In genomic region chr6:71287038-71287437, GRCh38 we compare ENCODE assay signal across 9 cellular contexts. TPM values are rescaled to one million over a fixed set of nuclear protein-coding genes. Genes with fewer than 3 reads are reported as not detected.
DNase-seq lines count a peak whose midpoint lies in the region; ATAC-seq, FAIRE-seq and TF ChIP-seq lines count a peak whose summit lies in the region.
"Had no signal": no experiment of that assay in that cellular context is flagged by ENCODE, and none has a peak within 500 bp of the region (broad histone marks: within the 10 kb centered on the region; RNA-seq: fewer than 3 reads in every experiment).

No MANE protein-coding gene starts in this region.

- H3K23ac ChIP-seq in mesenchymal stem cell (ENCODE audit: low read length in 2 of 2): no peak overlapping the region

- TF ChIP-seq CTCF in liver (IDR thresholded peaks at IDR 0.05; ENCODE audit: low read depth, low read length, missing input control) (no peak), HepG2 (CRISPR knock-in tag; IDR thresholded peaks at IDR 0.05) (no peak)

- no peak for DNase-seq in HepG2 (ENCODE audit: low spot score)
- peak; percentile 44 for DNase-seq in mesenchymal stem cell
- no peak for DNase-seq in NCI-H2029 (lab: John Stamatoyannopoulos, UW)
- DNase-seq in stimulated activated CD4-positive, alpha-beta T cell treated with anti-CD3 and anti-CD28 coated beads, Interleukin-2, amount 100 ng/mL, for 48 hours: no peak

- WGBS in liver: 79% methylated on average over 7 of the region's 7 CpGs
- 54% methylated on average over 7 of the region's 7 CpGs for WGBS in HepG2 (ENCODE audit: low lambda C conversion rate)
- 97% methylated on average over 7 of the region's 7 CpGs for WGBS in mesenchymal stem cell

- H3K27me3 ChIP-seq in liver (ENCODE audit: control insufficient read depth in 4 of 4, insufficient read depth in 4 of 4, low read length in 3 of 4) (no peaks in the 10 kb centered on the region), HepG2 (ENCODE audit: control insufficient read depth in 1 of 2, insufficient read depth in 2 of 2, low read length in 2 of 2) (peaks cover 0 to 11% of the 10 kb centered on the region in 2 experiments; a peak in 2 of 5 replicates), mesenchymal stem cell (ENCODE audit: control insufficient read depth in 1 of 2, insufficient read depth in 1 of 2, low read length in 2 of 2) (no peaks in the 10 kb centered on the region)

- H2BK120ac ChIP-seq in mesenchymal stem cell (ENCODE audit: low read depth, low read length): no peak overlapping the region

- H2BK12ac ChIP-seq in mesenchymal stem cell (ENCODE audit: low read length in 2 of 2): no peak overlapping the region

- no peaks in the 10 kb centered on the region for H3K79me2 ChIP-seq in HepG2 (ENCODE audit: insufficient read depth, low read length)

- BruUV-seq in HepG2 (replicated peaks; lab: Mats Ljungman, UMichigan): no TSS peak

- H3K14ac ChIP-seq in mesenchymal stem cell (ENCODE audit: low read length in 2 of 2): no peak overlapping the region

- no peak overlapping the region for H2BK15ac ChIP-seq in mesenchymal stem cell (ENCODE audit: low read depth, poor library complexity, severe bottlenecking)

- H3K4me3 ChIP-seq in liver (ENCODE audit: low read depth in 1 of 3, low read length in 3 of 3): no peak overlapping the region
- no peak overlapping the region for H3K4me3 ChIP-seq in HepG2 (replicated peaks in 1 of 3; ENCODE audit: insufficient read depth in 1 of 3, low read depth in 2 of 3, low read length in 3 of 3)
- H3K4me3 ChIP-seq in mesenchymal stem cell (ENCODE audit: insufficient read depth in 1 of 2, low read depth in 1 of 2, low read length in 2 of 2): peak overlapping the region in 1 of 2 experiments; percentile 82

- peaks cover 32% of the 10 kb centered on the region for H3K4me1 Mint-ChIP-seq in activated T-helper 17 cell treated with anti-CD3 and anti-CD28 coated beads, Interleukin-2, amount 50 U/mL, for 72 hours

- no peaks in the 10 kb centered on the region for H3K36me3 Mint-ChIP-seq in activated T-helper 17 cell treated with anti-CD3 and anti-CD28 coated beads, Interleukin-2, amount 50 U/mL, for 72 hours (ENCODE audit: low read depth)

- no peak overlapping the region for H3K4ac ChIP-seq in mesenchymal stem cell (ENCODE audit: low read depth in 1 of 2, low read length in 2 of 2)

- no peak overlapping the region for H3K18ac ChIP-seq in mesenchymal stem cell (ENCODE audit: low read depth in 1 of 2, low read length in 2 of 2)

- FAIRE-seq in HepG2 (lab: Jason Lieb, UNC): no peak
- FAIRE-seq: G401.6 had no signal

- H3K27ac Mint-ChIP-seq in activated T-helper 17 cell treated with anti-CD3 and anti-CD28 coated beads, Interleukin-2, amount 50 U/mL, for 72 hours: no peak overlapping the region

- no peaks in the 10 kb centered on the region for H3K79me1 ChIP-seq in mesenchymal stem cell (replicated peaks; ENCODE audit: low read length, poor library complexity, severe bottlenecking)

- H3K9me3 ChIP-seq in liver (ENCODE audit: control insufficient read depth in 4 of 4, low read length in 3 of 4) (no peaks in the 10 kb centered on the region), HepG2 (ENCODE audit: low read length) (no peaks in the 10 kb centered on the region), mesenchymal stem cell (ENCODE audit: control insufficient read depth, low read length) (no peaks in the 10 kb centered on the region)

- H2AFZ ChIP-seq in HepG2 (ENCODE audit: low read length): no peak overlapping the region
- H2AFZ ChIP-seq in mesenchymal stem cell (ENCODE audit: low read depth, low read length): no peak overlapping the region

- intact Hi-C loops in HepG2 (cut with micrococcal nuclease; ENCODE audit: unreplicated experiment): no loop called here

- H3K4me2 ChIP-seq in HepG2 (ENCODE audit: low read depth, low read length) (no peak overlapping the region), mesenchymal stem cell (ENCODE audit: low read length, poor library complexity, severe bottlenecking) (no peak overlapping the region)

- no peak for TF ChIP-seq POLR2A in HepG2 (IDR thresholded peaks at IDR 0.05; ENCODE audit: insufficient read depth in 1 of 2, low read depth in 2 of 2, low read length in 2 of 2)

- no peaks in the 10 kb centered on the region for H3K9me3 Mint-ChIP-seq in activated T-helper 17 cell treated with anti-CD3 and anti-CD28 coated beads, Interleukin-2, amount 50 U/mL, for 72 hours

- no peak overlapping the region for H4K91ac ChIP-seq in mesenchymal stem cell (ENCODE audit: low read length)

- no peaks in the 10 kb centered on the region for H3K27me3 Mint-ChIP-seq in activated T-helper 17 cell treated with anti-CD3 and anti-CD28 coated beads, Interleukin-2, amount 50 U/mL, for 72 hours

- in situ Hi-C loops in HepG2 (cut with HindIII; ENCODE audit: extremely low pct_ligation_motif_present, low pct_unique_long_range_greater_than_20kb): no loop called here

- no peaks in the 10 kb centered on the region for H4K20me1 ChIP-seq in HepG2 (ENCODE audit: insufficient read depth, low read length)

- no peaks in the 10 kb centered on the region for H3K36me3 ChIP-seq in liver (ENCODE audit: control insufficient read depth in 4 of 4, insufficient read depth in 3 of 4, low read depth in 1 of 4, low read length in 3 of 4)
- no peaks in the 10 kb centered on the region for H3K36me3 ChIP-seq in HepG2 (replicated peaks in 1 of 2; ENCODE audit: control insufficient read depth in 1 of 2, insufficient read depth in 2 of 2, low read length in 2 of 2)
- H3K36me3 ChIP-seq in mesenchymal stem cell (ENCODE audit: control insufficient read depth in 1 of 2, insufficient read depth in 2 of 2, low read depth in 1 of 2, low read length in 2 of 2): no peaks in the 10 kb centered on the region

- H3K27ac ChIP-seq in liver (ENCODE audit: low read depth in 1 of 2, low read length in 2 of 2) (peak overlapping the region; percentile 82 to 83), HepG2 (ENCODE audit: extremely low read length, insufficient read depth, low read length) (no peak overlapping the region), mesenchymal stem cell (ENCODE audit: low read length, poor library complexity, severe bottlenecking) (no peak overlapping the region)

- no peak for TF ChIP-seq EP300 in HepG2 (IDR thresholded peaks at IDR 0.05; ENCODE audit: low read depth in 2 of 2, low read length in 2 of 2)
- TF ChIP-seq EP300 in HepG2 (CRISPR knock-in tag; IDR thresholded peaks at IDR 0.05; ENCODE audit: borderline replicate concordance): no peak

- CTCF ChIA-PET in HepG2 (lab: Yijun Ruan, JAX; ENCODE audit: low intra/inter-chr PET ratio, low total read pairs): no interaction called here

- ATAC-seq in HepG2: no peak
- ATAC-seq in activated T-helper 17 cell treated with anti-CD3 and anti-CD28 coated beads, Interleukin-2, amount 50 U/mL, for 72 hours (replicated peaks): no peak
- no peak for ATAC-seq in GM21526 (IDR thresholded peaks at IDR 0.05; ENCODE audit: low FRiP score, unreplicated experiment)
- ATAC-seq in HG02623 (IDR thresholded peaks at IDR 0.05; ENCODE audit: unreplicated experiment): no peak

- POLR2A ChIA-PET in HepG2 (lab: Yijun Ruan, JAX): no interaction called here

- H2BK5ac ChIP-seq in mesenchymal stem cell (ENCODE audit: low read depth, low read length, poor library complexity, severe bottlenecking): peak overlapping the region; percentile 51

- H3K9ac ChIP-seq in liver (ENCODE audit: low read depth in 1 of 2, low read length in 2 of 2): no peak overlapping the region
- H3K9ac ChIP-seq in HepG2 (ENCODE audit: insufficient read depth, low read depth, low read length): no peak overlapping the region
- H3K9ac ChIP-seq in mesenchymal stem cell (ENCODE audit: low read length): peak overlapping the region; percentile 85

- TF ChIP-seq RAD21 in liver (IDR thresholded peaks at IDR 0.05): no peak
- TF ChIP-seq RAD21 in HepG2 (CRISPR knock-in tag; IDR thresholded peaks at IDR 0.05): no peak

- H3K4me3 Mint-ChIP-seq in activated T-helper 17 cell treated with anti-CD3 and anti-CD28 coated beads, Interleukin-2, amount 50 U/mL, for 72 hours: peak overlapping the region; percentile 78

- H3K4me1 ChIP-seq in liver (ENCODE audit: control insufficient read depth in 4 of 4, insufficient read depth in 4 of 4, low read length in 3 of 4) (peaks cover 0 to 13% (median 6%) of the 10 kb centered on the region in 4 donors), HepG2 (ENCODE audit: insufficient read depth, low read length) (peaks cover 15% of the 10 kb centered on the region), mesenchymal stem cell (ENCODE audit: control insufficient read depth, insufficient read depth, low read depth, low read length) (peaks cover 5% of the 10 kb centered on the region)

- no peak overlapping the region for H4K8ac ChIP-seq in mesenchymal stem cell (ENCODE audit: low read length)

- H2AK5ac ChIP-seq in mesenchymal stem cell (ENCODE audit: low read length, severe bottlenecking): no peak overlapping the region

RNA-seq across cellular contexts. Expression of gene OGFRL1, which starts 1.6 kb away (rescaled TPM):
- total RNA-seq in liver (1 to 10 TPM; 5.4 to 9.3 TPM), HepG2 (2016; rRNA removed; fragmentation: Illumina TruSeq; extraction: Trizol) (0.80 and 0.88 TPM in 2 replicates)
- polyA plus RNA-seq in liver (1 to 10 TPM in 1 of 2 donors, under 1 TPM in 1; 0.71 to 1.3 TPM), HepG2 (2011; rRNA removed) (0.25 and 0.26 TPM in 2 replicates)
- 0.61 and 0.62 TPM in 2 replicates for total RNA-seq in HepG2 (2016; cell fraction: cytosol; rRNA removed; fragmentation: Illumina TruSeq; extraction: Trizol; ENCODE audit: low read depth)
- 0.82 and 1.0 TPM in 2 replicates for total RNA-seq in HepG2 (2016; cell fraction: insoluble cytoplasmic fraction; rRNA removed; fragmentation: Illumina TruSeq; extraction: Trizol)
- total RNA-seq in HepG2 (2016; cell fraction: membrane; rRNA removed; fragmentation: Illumina TruSeq; extraction: Trizol): 1.4 and 1.7 TPM in 2 replicates
- total RNA-seq in HepG2 (2016; cell fraction: nucleus; rRNA removed; fragmentation: Illumina TruSeq; extraction: Trizol): 0.75 and 1.8 TPM in 2 replicates
- polyA plus RNA-seq in HepG2 (2011; cell fraction: cytosol; rRNA removed): 0.15 and 0.24 TPM in 2 replicates
- 0.10 and 0.38 TPM in 2 replicates for polyA plus RNA-seq in HepG2 (2011; cell fraction: nucleus; rRNA removed)
- 0.15 and 0.51 TPM in 2 replicates for polyA plus RNA-seq in HepG2 (2012)
- 1.1 TPM in 2 replicates for polyA plus RNA-seq in HepG2 (2016; cell fraction: cytosol; fragmentation: Illumina TruSeq; extraction: Trizol; ENCODE audit: low read depth)
- polyA plus RNA-seq in HepG2 (2016; cell fraction: insoluble cytoplasmic fraction; fragmentation: Illumina TruSeq; extraction: Trizol; ENCODE audit: low read depth): 1.0 and 1.1 TPM in 2 replicates
- 1.8 and 2.0 TPM in 2 replicates for polyA plus RNA-seq in HepG2 (2016; cell fraction: membrane; fragmentation: Illumina TruSeq; extraction: Trizol; ENCODE audit: low read depth)
- polyA plus RNA-seq in HepG2 (2016; cell fraction: nucleus; fragmentation: Illumina TruSeq; extraction: Trizol; ENCODE audit: insufficient read depth, low read depth): 0.83 and 1.0 TPM in 2 replicates
- polyA minus RNA-seq in HepG2 (2011; rRNA and poly(A)+ RNA removed; ENCODE audit: low replicate concordance): 0.28 and 5.8 TPM in 2 replicates
- 0.30 and 0.44 TPM in 2 replicates for polyA minus RNA-seq in HepG2 (2011; cell fraction: cytosol; rRNA and poly(A)+ RNA removed)
- polyA minus RNA-seq in HepG2 (2011; cell fraction: nucleus; rRNA and poly(A)+ RNA removed): 1.9 and 2.7 TPM in 2 replicates
- total RNA-seq in activated T-helper 17 cell treated with anti-CD3 and anti-CD28 coated beads, Interleukin-2, amount 50 U/mL, for 72 hours: 1 to 10 TPM; 2.2 to 7.7 TPM
- polyA plus RNA-seq in mesenchymal stem cell (2013, experiment 1 of 2): 34.2 TPM
- polyA plus RNA-seq in mesenchymal stem cell (2013, experiment 2 of 2): 37.1 TPM

Comparison
In these comparisons a context has a peak if more than half of its experiments do, and no peak if none do; other contexts are left out.
1. H3K27ac ChIP-seq: peak in liver (2 of 2); none in HepG2 (single experiment) and mesenchymal stem cell (single experiment).